Comparison of ENCODE assay signal across 8 cellular contexts in genomic region chr7:30548762-30549344, GRCh38. TPM values are rescaled to one million over a fixed set of nuclear protein-coding genes. Genes with fewer than 3 reads are reported as not detected.
DNase-seq lines count a peak whose midpoint lies in the region; ATAC-seq and TF ChIP-seq lines count a peak whose summit lies in the region.

No MANE protein-coding gene starts in this region.

- peaks cover 4% of the 10 kb centered on the region for H3K4me1 ChIP-seq in endodermal cell (ENCODE audit: control insufficient read depth, insufficient read depth, low read length)
- peaks cover 31% of the 10 kb centered on the region for H3K4me1 ChIP-seq in suprapubic skin

- no peak overlapping the region for H3K9ac ChIP-seq in endodermal cell (ENCODE audit: extremely low read depth, low read length, poor library complexity, severe bottlenecking)

- H3K36me3 ChIP-seq in endodermal cell (ENCODE audit: control insufficient read depth, insufficient read depth, low read length) (no peaks in the 10 kb centered on the region), suprapubic skin (peaks cover 4% of the 10 kb centered on the region)

- no peak for TF ChIP-seq EP300 in suprapubic skin (IDR thresholded peaks at IDR 0.05)

- CTCF ChIA-PET in activated CD4-positive, alpha-beta T cell treated with anti-CD3 and anti-CD28 coated beads for 36 hours (lab: Charles Lee): interaction anchor here (0.6 to 7.5 kb wide), 21 partner anchors 12 to 1669 kb away, joined by 3 to 64 read pairs (median 4); no protein-coding TSS in a partner anchor

- H3K4me3 ChIP-seq in endodermal cell (ENCODE audit: low read length): no peak overlapping the region
- no peak overlapping the region for H3K4me3 ChIP-seq in suprapubic skin

- no peaks in the 10 kb centered on the region for H3K9me3 Mint-ChIP-seq in activated CD4-positive, alpha-beta T cell treated with anti-CD3 and anti-CD28 coated beads for 36 hours (ENCODE audit: low read depth)
- H3K9me3 Mint-ChIP-seq in endodermal cell: peaks cover 3% of the 10 kb centered on the region

- no peaks in the 10 kb centered on the region for H3K27me3 Mint-ChIP-seq in activated CD4-positive, alpha-beta T cell treated with anti-CD3 and anti-CD28 coated beads for 36 hours
- peaks cover 75% of the 10 kb centered on the region for H3K27me3 Mint-ChIP-seq in endodermal cell (ENCODE audit: insufficient read depth)

- H3K27ac ChIP-seq in endodermal cell (ENCODE audit: low read depth, low read length): peak overlapping the region; percentile 87
- peak overlapping the region; percentile 61 for H3K27ac ChIP-seq in suprapubic skin

- H3K27ac Mint-ChIP-seq in activated CD4-positive, alpha-beta T cell treated with anti-CD3 and anti-CD28 coated beads for 36 hours: no peak overlapping the region
- peak overlapping the region; percentile 84 for H3K27ac Mint-ChIP-seq in endodermal cell

- intact Hi-C loops in activated CD4-positive, alpha-beta T cell treated with anti-CD3 and anti-CD28 coated beads for 36 hours (cut with DNase I, micrococcal nuclease): loop anchor here (1.0 kb wide), 2 partner anchors 15 to 191 kb away; no protein-coding TSS in a partner anchor

- H3K36me3 Mint-ChIP-seq in activated CD4-positive, alpha-beta T cell treated with anti-CD3 and anti-CD28 coated beads for 36 hours (ENCODE audit: low read depth): peaks cover 5% of the 10 kb centered on the region
- H3K36me3 Mint-ChIP-seq in endodermal cell (ENCODE audit: low read depth): no peaks in the 10 kb centered on the region

- H3K9me3 ChIP-seq in endodermal cell (ENCODE audit: control insufficient read depth, low read length) (no peaks in the 10 kb centered on the region), suprapubic skin (no peaks in the 10 kb centered on the region)

- H3K4me1 Mint-ChIP-seq in activated CD4-positive, alpha-beta T cell treated with anti-CD3 and anti-CD28 coated beads for 36 hours: peaks cover 12% of the 10 kb centered on the region
- H3K4me1 Mint-ChIP-seq in endodermal cell: peaks cover 18% of the 10 kb centered on the region

- H3K27me3 ChIP-seq in endodermal cell (ENCODE audit: control insufficient read depth, insufficient read depth, low read length, poor library complexity, severe bottlenecking) (peaks cover 95% of the 10 kb centered on the region), suprapubic skin (no peaks in the 10 kb centered on the region)

- no peak for TF ChIP-seq POLR2A in suprapubic skin (IDR thresholded peaks at IDR 0.05)

- peak; percentile 49 for ATAC-seq in HG02678 (IDR thresholded peaks at IDR 0.05; ENCODE audit: unreplicated experiment)
- ATAC-seq in activated CD4-positive, alpha-beta T cell treated with anti-CD3 and anti-CD28 coated beads for 36 hours: peak; percentile 75

- peak; percentile 87 for TF ChIP-seq CTCF in endodermal cell (conservative IDR thresholded peaks at IDR 0.05)
- TF ChIP-seq CTCF in suprapubic skin (IDR thresholded peaks at IDR 0.05): peak; percentile 84 to 93

- POLR2A ChIA-PET in activated CD4-positive, alpha-beta T cell treated with anti-CD3 and anti-CD28 coated beads for 36 hours (lab: Charles Lee): interaction anchor here (0.6 kb wide), 1 partner anchor 402 kb away, joined by 6 read pairs; no protein-coding TSS in a partner anchor

- no peak overlapping the region for H3K4me3 Mint-ChIP-seq in activated CD4-positive, alpha-beta T cell treated with anti-CD3 and anti-CD28 coated beads for 36 hours
- no peak overlapping the region for H3K4me3 Mint-ChIP-seq in endodermal cell

- WGBS in endodermal cell (ENCODE audit: insufficient coverage in 1 of 2, insufficient read length in 1 of 2), 2 experiments: 10 to 13% methylated on average over 6 to 7 of the region's 7 CpGs
- 13% methylated on average over 7 of the region's 7 CpGs for WGBS in suprapubic skin

- DNase-seq in ELF-1 (ENCODE audit: low read depth, low spot score): peak; percentile 84
- peak; percentile 61 for DNase-seq in NCI-H2171 (lab: John Stamatoyannopoulos, UW)
- peak; percentile 62 for DNase-seq in activated CD4-positive, alpha-beta T cell treated with anti-CD3 and anti-CD28 coated beads for 36 hours
- peak; percentile 91 for DNase-seq in endodermal cell
- DNase-seq in medulla oblongata (ENCODE audit: extremely low spot score): peak; percentile 94
- DNase-seq in suprapubic skin (ENCODE audit: low spot score in 2 of 2): no peak
- no peak for DNase-seq in NK-92 (lab: John Stamatoyannopoulos, UW; ENCODE audit: unreplicated experiment)

RNA-seq across cellular contexts. Expression of gene GGCT, which starts 44.2 kb away (rescaled TPM):
- 10 to 100 TPM; 48.8 to 76.8 TPM for total RNA-seq in activated CD4-positive, alpha-beta T cell treated with anti-CD3 and anti-CD28 coated beads for 36 hours
- total RNA-seq in endodermal cell (10 to 100 TPM; 46.4 to 48.9 TPM), suprapubic skin (10 to 100 TPM; 13.7 to 76.1 (median 54.1) TPM)
- polyA plus RNA-seq in endodermal cell (2013, experiment 1 of 2): 47.9 TPM
- 44.2 TPM for polyA plus RNA-seq in endodermal cell (2013, experiment 2 of 2)

RNA-seq across cellular contexts. Expression of gene GARS1, which starts 45.8 kb away (rescaled TPM):
- total RNA-seq in activated CD4-positive, alpha-beta T cell treated with anti-CD3 and anti-CD28 coated beads for 36 hours: 100 to 1,000 TPM; 391 to 439 TPM
- total RNA-seq in endodermal cell: 100 to 1,000 TPM; 113 to 121 TPM
- polyA plus RNA-seq in endodermal cell (2013, experiment 1 of 2): 128 TPM
- polyA plus RNA-seq in endodermal cell (2013, experiment 2 of 2): 87.1 TPM
- total RNA-seq in suprapubic skin: 100 to 1,000 TPM in 2 of 4 donors, 10 to 100 TPM in 2; 72.5 to 116 (median 97.6) TPM

Comparison
In these comparisons a context has a peak if more than half of its experiments do, and no peak if none do; other contexts are left out.
1. DNase-seq: peak in ELF-1 (single experiment), NCI-H2171 (single experiment), activated CD4-positive, alpha-beta T cell treated with anti-CD3 and anti-CD28 coated beads for 36 hours (single experiment), endodermal cell (single experiment) and medulla oblongata (single experiment); none in suprapubic skin (0 of 2) and NK-92 (single experiment).